22 cellular contexts compared by ENCODE assay signal in the genomic region with DNA sequence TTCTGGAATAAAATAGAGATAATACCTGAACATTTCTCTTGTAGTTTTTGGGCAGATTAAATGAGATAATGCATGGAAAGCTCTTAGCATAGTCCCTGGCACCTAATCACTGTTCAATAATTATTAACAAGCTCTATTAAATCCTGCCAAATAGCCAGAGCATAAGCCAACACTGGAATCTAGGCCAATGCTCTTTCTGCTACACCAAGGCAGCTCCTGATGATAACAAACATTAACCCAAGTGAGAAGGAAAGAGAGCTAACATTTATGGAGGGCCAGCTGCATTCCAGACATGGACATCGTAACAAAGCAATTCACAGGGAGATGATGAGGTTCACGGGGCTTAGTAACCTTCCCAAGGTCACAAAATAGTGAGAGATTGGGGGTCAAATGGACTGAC. TPM values are rescaled to one million over a fixed set of nuclear protein-coding genes. Genes with fewer than 3 reads are reported as not detected.
"Had no signal": no experiment of that assay in that cellular context is flagged by ENCODE, and none has a peak within 500 bp of the region (broad histone marks: within the 10 kb centered on the region; RNA-seq: fewer than 3 reads in every experiment).

No MANE protein-coding gene starts in this region.

- H3K4me3 Mint-ChIP-seq: activated CD8-positive, alpha-beta T cell treated with anti-CD3 and anti-CD28 coated beads, Interleukin-2, amount 10 ng/mL, durations not matched to agents 7 days and 5 days; activated naive CD4-positive, alpha-beta T cell treated with anti-CD3 and anti-CD28 coated beads, Interleukin-2, amount 50 U/mL, for 24 hours; activated T-cell treated with anti-CD3 and anti-CD28 coated beads, Interleukin-2, amount 50 U/mL, for 4 hours; effector memory CD8-positive, alpha-beta T cell; naive B cell; stimulated activated memory B cell treated with anti-CD40 and anti-IgM and Interleukin-4, amounts not matched to agents 10 μg/mL and 1 μg/mL and 100 μg/mL, for 72 hours had no signal

- H2AFZ ChIP-seq: hepatocyte had no signal

- H3K9me3 ChIP-seq: ascending aorta, breast epithelium, psoas muscle, spleen, transverse colon, uterus had no signal

- H3K27me3 ChIP-seq: ascending aorta, breast epithelium, hepatocyte, transverse colon, uterus had no signal

- H3K4me1 Mint-ChIP-seq: activated naive CD4-positive, alpha-beta T cell treated with anti-CD3 and anti-CD28 coated beads, Interleukin-2, amount 50 U/mL, for 24 hours; naive B cell; stimulated activated memory B cell treated with anti-CD40 and anti-IgM and Interleukin-4, amounts not matched to agents 10 μg/mL and 1 μg/mL and 100 μg/mL, for 72 hours had no signal

- H3K4me1 ChIP-seq: breast epithelium, spleen, uterus had no signal

- ATAC-seq: activated CD8-positive, alpha-beta T cell treated with anti-CD3 and anti-CD28 coated beads, Interleukin-2, amount 10 ng/mL, durations not matched to agents 7 days and 5 days; activated T-cell treated with anti-CD3 and anti-CD28 coated beads, Interleukin-2, amount 50 U/mL, for 4 hours; effector memory CD8-positive, alpha-beta T cell; sciatic nerve; stimulated activated memory B cell treated with anti-CD40 and anti-IgM and Interleukin-4, amounts not matched to agents 10 μg/mL and 1 μg/mL and 100 μg/mL, for 72 hours had no signal

- H3K79me2 ChIP-seq: hepatocyte had no signal

- H3K36me3 Mint-ChIP-seq: activated naive CD4-positive, alpha-beta T cell treated with anti-CD3 and anti-CD28 coated beads, Interleukin-2, amount 50 U/mL, for 24 hours; naive B cell; stimulated activated memory B cell treated with anti-CD40 and anti-IgM and Interleukin-4, amounts not matched to agents 10 μg/mL and 1 μg/mL and 100 μg/mL, for 72 hours had no signal

- H3K27ac Mint-ChIP-seq: activated CD8-positive, alpha-beta T cell treated with anti-CD3 and anti-CD28 coated beads, Interleukin-2, amount 10 ng/mL, durations not matched to agents 7 days and 5 days; activated naive CD4-positive, alpha-beta T cell treated with anti-CD3 and anti-CD28 coated beads, Interleukin-2, amount 50 U/mL, for 24 hours; effector memory CD8-positive, alpha-beta T cell; naive B cell; stimulated activated memory B cell treated with anti-CD40 and anti-IgM and Interleukin-4, amounts not matched to agents 10 μg/mL and 1 μg/mL and 100 μg/mL, for 72 hours had no signal

- H3K4me3 ChIP-seq: ascending aorta, breast epithelium, hepatocyte, psoas muscle, SK-N-MC, spleen, transverse colon, uterus had no signal

- H3K27ac ChIP-seq: ascending aorta, breast epithelium, hepatocyte, SK-N-MC, spleen, transverse colon, uterus had no signal

- H3K9me3 Mint-ChIP-seq: activated naive CD4-positive, alpha-beta T cell treated with anti-CD3 and anti-CD28 coated beads, Interleukin-2, amount 50 U/mL, for 24 hours; activated T-cell treated with anti-CD3 and anti-CD28 coated beads, Interleukin-2, amount 50 U/mL, for 4 hours; effector memory CD8-positive, alpha-beta T cell; naive B cell; stimulated activated memory B cell treated with anti-CD40 and anti-IgM and Interleukin-4, amounts not matched to agents 10 μg/mL and 1 μg/mL and 100 μg/mL, for 72 hours had no signal

- DNase-seq: activated CD4-positive, alpha-beta T cell treated with anti-CD3 and anti-CD28 coated beads for 4 hours; activated CD8-positive, alpha-beta T cell treated with anti-CD3 and anti-CD28 coated beads, Interleukin-2, amount 10 ng/mL, durations not matched to agents 7 days and 5 days; activated effector memory CD4-positive, alpha-beta T cell treated with anti-CD3 and anti-CD28 coated beads, Interleukin-2, amount 50 U/mL, for 16 hours; activated T-cell treated with anti-CD3 and anti-CD28 coated beads, Interleukin-2, amount 50 U/mL, for 4 hours; dermis blood vessel endothelial cell; effector memory CD8-positive, alpha-beta T cell; mammary epithelial cell; naive B cell; psoas muscle; spleen; stimulated activated CD4-positive, alpha-beta T cell treated with anti-CD3 and anti-CD28 coated beads, Interleukin-4, amount 100 ng/mL, for 4 hours; transverse colon; uterus had no signal

- H3K36me3 ChIP-seq: breast epithelium, transverse colon, uterus had no signal

- H3K4me2 ChIP-seq: hepatocyte had no signal

RNA-seq across cellular contexts. Expression of a gene that starts 23.3 kb away (rescaled TPM):
- total RNA-seq: activated CD8-positive, alpha-beta T cell treated with anti-CD3 and anti-CD28 coated beads, Interleukin-2, amount 10 ng/mL, durations not matched to agents 7 days and 5 days; mononuclear cell; T-helper 2 cell treated with Interferon-gamma antibody and Interleukin-4, amounts not matched to agents 100 ng/mL and 5 ng/mL, for 36 hours had no signal
